30 cellular contexts compared by ENCODE assay signal in genomic region chr6:27778625-27779417, GRCh38.
"Had no signal": no experiment of that assay in that cellular context is flagged by ENCODE, and none has a peak within 500 bp of the region (broad histone marks: within the 10 kb centered on the region; RNA-seq: fewer than 3 reads in every experiment).

No MANE protein-coding gene starts in this region.

- H3K27ac Mint-ChIP-seq: activated CD4-positive, alpha-beta memory T cell treated with anti-CD3 and anti-CD28 coated beads for 36 hours; activated CD4-positive, alpha-beta T cell treated with anti-CD3 and anti-CD28 coated beads for 36 hours; activated CD4-positive, alpha-beta T cell treated with anti-CD3 and anti-CD28 coated beads, Interleukin-2, amount 10 ng/mL, durations not matched to agents 24 days and 14 days; activated CD8-positive, alpha-beta memory T cell treated with anti-CD3 and anti-CD28 coated beads, Interleukin-2, amount 10 ng/mL, durations not matched to agents 7 days and 5 days; activated CD8-positive, alpha-beta T cell treated with anti-CD3 and anti-CD28 coated beads, Interleukin-2, amount 10 ng/mL, durations not matched to agents 7 days and 5 days; activated naive CD8-positive, alpha-beta T cell; activated T-cell treated with anti-CD3 and anti-CD28 coated beads, Interleukin-2, amount 50 U/mL, for 24 hours; brain; dendritic cell treated with granulocyte-macrophage colony-stimulating factor and Interleukin-4, amounts not matched to agents 40 ng/mL and 50 ng/mL, for 4 days; endodermal cell had no signal

- H3K4me3 ChIP-seq: ascending aorta, breast epithelium, coronary artery, dorsolateral prefrontal cortex, gastrocnemius medialis, heart right ventricle had no signal

- H3K9me3 Mint-ChIP-seq: activated CD4-positive, alpha-beta memory T cell treated with anti-CD3 and anti-CD28 coated beads for 36 hours; activated CD4-positive, alpha-beta T cell treated with anti-CD3 and anti-CD28 coated beads, Interleukin-2, amount 10 ng/mL, durations not matched to agents 24 days and 14 days; activated T-cell treated with anti-CD3 and anti-CD28 coated beads, Interleukin-2, amount 50 U/mL, for 24 hours; activated T-helper 17 cell treated with anti-CD3 and anti-CD28 coated beads, Interleukin-2, amount 50 U/mL, for 72 hours; central memory CD8-positive, alpha-beta T cell had no signal

- H3K4me3 Mint-ChIP-seq: activated CD4-positive, alpha-beta memory T cell treated with anti-CD3 and anti-CD28 coated beads for 36 hours; activated CD4-positive, alpha-beta T cell treated with anti-CD3 and anti-CD28 coated beads for 36 hours; activated CD4-positive, alpha-beta T cell treated with anti-CD3 and anti-CD28 coated beads, Interleukin-2, amount 10 ng/mL, durations not matched to agents 24 days and 14 days; activated CD8-positive, alpha-beta memory T cell treated with anti-CD3 and anti-CD28 coated beads, Interleukin-2, amount 10 ng/mL, durations not matched to agents 7 days and 5 days; activated CD8-positive, alpha-beta T cell treated with anti-CD3 and anti-CD28 coated beads, Interleukin-2, amount 10 ng/mL, durations not matched to agents 7 days and 5 days; activated naive CD8-positive, alpha-beta T cell; activated T-cell treated with anti-CD3 and anti-CD28 coated beads, Interleukin-2, amount 50 U/mL, for 24 hours; activated T-helper 17 cell treated with anti-CD3 and anti-CD28 coated beads, Interleukin-2, amount 50 U/mL, for 72 hours; brain; dendritic cell treated with granulocyte-macrophage colony-stimulating factor and Interleukin-4, amounts not matched to agents 40 ng/mL and 50 ng/mL, for 4 days; endodermal cell had no signal

- H3K27ac ChIP-seq: ascending aorta, breast epithelium, coronary artery, dorsolateral prefrontal cortex, foreskin keratinocyte, gastrocnemius medialis, heart right ventricle had no signal

- ATAC-seq: activated CD4-positive, alpha-beta T cell treated with anti-CD3 and anti-CD28 coated beads for 36 hours; activated CD8-positive, alpha-beta memory T cell treated with anti-CD3 and anti-CD28 coated beads, Interleukin-2, amount 10 ng/mL, durations not matched to agents 7 days and 5 days; activated CD8-positive, alpha-beta T cell treated with anti-CD3 and anti-CD28 coated beads, Interleukin-2, amount 10 ng/mL, durations not matched to agents 7 days and 5 days; activated T-helper 17 cell treated with anti-CD3 and anti-CD28 coated beads, Interleukin-2, amount 50 U/mL, for 72 hours; esophagus mucosa; foreskin keratinocyte; gastrocnemius medialis; heart right ventricle had no signal

- H3K27me3 Mint-ChIP-seq: dendritic cell treated with granulocyte-macrophage colony-stimulating factor and Interleukin-4, amounts not matched to agents 40 ng/mL and 50 ng/mL, for 4 days had no signal

- H3K27me3 ChIP-seq: ascending aorta, foreskin keratinocyte had no signal

- H3K4me1 Mint-ChIP-seq: activated CD4-positive, alpha-beta T cell treated with anti-CD3 and anti-CD28 coated beads for 36 hours; activated T-helper 17 cell treated with anti-CD3 and anti-CD28 coated beads, Interleukin-2, amount 50 U/mL, for 72 hours; brain had no signal

- H3K4me1 ChIP-seq: ascending aorta, breast epithelium, gastrocnemius medialis, heart right ventricle had no signal

- DNase-seq: activated CD4-positive, alpha-beta memory T cell treated with anti-CD3 and anti-CD28 coated beads for 36 hours; activated CD4-positive, alpha-beta T cell treated with anti-CD3 and anti-CD28 coated beads for 36 hours; activated CD4-positive, alpha-beta T cell treated with anti-CD3 and anti-CD28 coated beads, Interleukin-2, amount 10 ng/mL, durations not matched to agents 24 days and 14 days; activated CD4-positive, CD25-positive, alpha-beta regulatory T cell; activated CD4-positive, CD25-positive, alpha-beta regulatory T cell treated with anti-CD3 and anti-CD28 coated beads, Interleukin-2, amount 50 U/mL, for 72 hours; activated CD8-positive, alpha-beta memory T cell treated with anti-CD3 and anti-CD28 coated beads, Interleukin-2, amount 10 ng/mL, durations not matched to agents 7 days and 5 days; activated CD8-positive, alpha-beta memory T cell treated with anti-CD3 and anti-CD28 coated beads, Interleukin-2, amount 50 U/mL, for 4 hours; activated CD8-positive, alpha-beta T cell treated with anti-CD3 and anti-CD28 coated beads, Interleukin-2, amount 10 ng/mL, durations not matched to agents 7 days and 5 days; activated effector memory CD4-positive, alpha-beta T cell treated with Interleukin-2 at 50 U/mL for 16 hours; activated gamma-delta T cell treated with Interleukin-2 at 50 U/mL for 16 hours; activated naive CD4-positive, alpha-beta T cell treated with anti-CD3 and anti-CD28 coated beads, Interleukin-2, amount 50 U/mL, for 16 hours; activated naive CD4-positive, alpha-beta T cell treated with Interleukin-2 at 50 U/mL for 16 hours; activated T-cell treated with anti-CD3 and anti-CD28 coated beads, Interleukin-2, amount 50 U/mL, for 24 hours; amygdala; dorsolateral prefrontal cortex; effector memory CD4-positive, alpha-beta T cell; endodermal cell; foreskin keratinocyte; gastrocnemius medialis; heart right ventricle; T-helper 2 cell had no signal

- H3K36me3 ChIP-seq: ascending aorta, breast epithelium, gastrocnemius medialis, heart right ventricle had no signal

- H3K36me3 Mint-ChIP-seq: activated CD4-positive, alpha-beta memory T cell treated with anti-CD3 and anti-CD28 coated beads for 36 hours; activated CD8-positive, alpha-beta memory T cell treated with anti-CD3 and anti-CD28 coated beads, Interleukin-2, amount 10 ng/mL, durations not matched to agents 7 days and 5 days; activated naive CD8-positive, alpha-beta T cell; brain had no signal

- H3K9me3 ChIP-seq: ascending aorta, breast epithelium, gastrocnemius medialis, heart right ventricle had no signal
